Comparison of ENCODE assay signal across 15 cellular contexts in genomic region chr19:8485561-8486371, GRCh38. TPM values are rescaled to one million over a fixed set of nuclear protein-coding genes. Genes with fewer than 3 reads are reported as not detected.
A peak's percentile ranks its signal among the peaks of the same experiment; 100 is the strongest.
DNase-seq lines count a peak whose midpoint lies in the region; ATAC-seq and TF ChIP-seq lines count a peak whose summit lies in the region.
"Had no signal": no experiment of that assay in that cellular context is flagged by ENCODE, and none has a peak within 500 bp of the region (broad histone marks: within the 10 kb centered on the region; RNA-seq: fewer than 3 reads in every experiment).

No MANE protein-coding gene starts in this region.

- intact Hi-C loops in naive thymus-derived CD4-positive, alpha-beta T cell (cut with micrococcal nuclease), result loop anchor here in 1 of 2 donors (10.0 kb wide), 1 partner anchor 131 kb away; no protein-coding TSS in a partner anchor

- H3K9ac ChIP-seq in BLaER1, result peak overlapping the region; percentile 55

- H3K9me3 ChIP-seq in BLaER1, result no peaks in the 10 kb centered on the region
- no peaks in the 10 kb centered on the region for H3K9me3 ChIP-seq in naive thymus-derived CD4-positive, alpha-beta T cell (ENCODE audit: control insufficient read depth in 2 of 3, low read length in 3 of 3)

- H4K20me1 ChIP-seq in BLaER1 (peaks cover 100% of the 10 kb centered on the region), GM23338 (replicated peaks; ENCODE audit: insufficient read depth) (peaks cover 39% of the 10 kb centered on the region)

- CTCF ChIA-PET in naive thymus-derived CD4-positive, alpha-beta T cell (lab: Charles Lee), result interaction anchor here (1.0 to 3.2 kb wide), 5 partner anchors 20 to 132 kb away, joined by 3 to 84 read pairs (median 7); partner anchors contain the start of gene MARCHF2

- DNase-seq in GM23338 (ENCODE audit: low spot score), result no peak
- DNase-seq in naive thymus-derived CD4-positive, alpha-beta T cell, result no peak
- DNase-seq in GF-D8 (lab: John Stamatoyannopoulos, UW), result no peak
- DNase-seq in NCI-H526 (lab: John Stamatoyannopoulos, UW), result no peak
- DNase-seq in NCI-H524 treated with DMSO at 0.1 percent for 48 hours (lab: John Stamatoyannopoulos, UW), result no peak
- no peak for DNase-seq in OCI-M1 (lab: John Stamatoyannopoulos, UW)
- DNase-seq: erythroblast; head of caudate nucleus; NCI-H187; NCI-H69; retina; stimulated activated CD4-positive, alpha-beta T cell treated with anti-CD3 and anti-CD28 coated beads, Interleukin-2, amount 100 ng/mL, for 24 hours had no signal

- no peak for TF ChIP-seq CTCF in GM23338 (conservative IDR thresholded peaks at IDR 0.05; ENCODE audit: low read depth in 2 of 2)

- H3K4me3 ChIP-seq in BLaER1 (no peak overlapping the region), GM23338 (no peak overlapping the region)
- no peak overlapping the region for H3K4me3 ChIP-seq in naive thymus-derived CD4-positive, alpha-beta T cell (ENCODE audit: low read length)

- H3K9me3 Mint-ChIP-seq in GM23338, result no peaks in the 10 kb centered on the region; the same call in 1 of the 3 replicates
- H3K9me3 Mint-ChIP-seq in activated naive CD8-positive, alpha-beta T cell (ENCODE audit: low read depth), result no peaks in the 10 kb centered on the region
- H3K9me3 Mint-ChIP-seq in naive thymus-derived CD4-positive, alpha-beta T cell, result peaks cover 0 to 3% (median 0%) of the 10 kb centered on the region in 11 donors

- H3K4me1 ChIP-seq in BLaER1 (peaks cover 47% of the 10 kb centered on the region), GM23338 (ENCODE audit: insufficient read depth) (no peaks in the 10 kb centered on the region)
- H3K4me1 ChIP-seq in naive thymus-derived CD4-positive, alpha-beta T cell (ENCODE audit: control insufficient read depth in 2 of 2, insufficient read depth in 2 of 2, low read length in 2 of 2), result peaks cover 15 to 26% of the 10 kb centered on the region in 2 donors

- H3K36me3 ChIP-seq in BLaER1, result peaks cover 100% of the 10 kb centered on the region
- peaks cover 50% of the 10 kb centered on the region for H3K36me3 ChIP-seq in GM23338 (ENCODE audit: insufficient read depth)
- peaks cover 18 to 81% (median 30%) of the 10 kb centered on the region in 3 experiments for H3K36me3 ChIP-seq in naive thymus-derived CD4-positive, alpha-beta T cell (ENCODE audit: control insufficient read depth in 2 of 3, insufficient read depth in 3 of 3, low read length in 3 of 3)

- H2AFZ ChIP-seq in GM23338, result no peak overlapping the region

- no peak overlapping the region for H3K27ac Mint-ChIP-seq in GM23338
- peak overlapping the region; percentile 90 for H3K27ac Mint-ChIP-seq in activated naive CD8-positive, alpha-beta T cell
- peak overlapping the region in 7 of 9 donors; percentile 59 to 94 (median 85) for H3K27ac Mint-ChIP-seq in naive thymus-derived CD4-positive, alpha-beta T cell

- peak overlapping the region; percentile 79 for H3K4me2 ChIP-seq in BLaER1
- no peak overlapping the region for H3K4me2 ChIP-seq in GM23338

- peaks cover 22% of the 10 kb centered on the region for H3K4me1 Mint-ChIP-seq in GM23338
- peaks cover 50% of the 10 kb centered on the region for H3K4me1 Mint-ChIP-seq in activated naive CD8-positive, alpha-beta T cell (ENCODE audit: low read depth)
- peaks cover 38 to 60% (median 47%) of the 10 kb centered on the region in 7 donors for H3K4me1 Mint-ChIP-seq in naive thymus-derived CD4-positive, alpha-beta T cell

- H3K4me3 Mint-ChIP-seq in GM23338, result no peak overlapping the region
- no peak overlapping the region for H3K4me3 Mint-ChIP-seq in activated naive CD8-positive, alpha-beta T cell
- H3K4me3 Mint-ChIP-seq in naive thymus-derived CD4-positive, alpha-beta T cell, result peak overlapping the region in 3 of 10 donors; percentile 12 to 84 (median 37)

- H3K27ac ChIP-seq in BLaER1 (peak overlapping the region; percentile 91), GM23338 (ENCODE audit: low read depth) (0 out of 2 replicates have a peak overlapping the region, but pooled peaks have one; percentile 66)
- H3K27ac ChIP-seq in naive thymus-derived CD4-positive, alpha-beta T cell (ENCODE audit: low read depth, low read length), result no peak overlapping the region

- H3K9me2 ChIP-seq in GM23338 (ENCODE audit: insufficient read depth), result no peaks in the 10 kb centered on the region

- H3K36me3 Mint-ChIP-seq in GM23338 (ENCODE audit: low read depth), result peaks cover 92% of the 10 kb centered on the region
- peaks cover 7% of the 10 kb centered on the region for H3K36me3 Mint-ChIP-seq in activated naive CD8-positive, alpha-beta T cell
- H3K36me3 Mint-ChIP-seq in naive thymus-derived CD4-positive, alpha-beta T cell, result peaks cover 9 to 54% (median 19%) of the 10 kb centered on the region in 5 donors

- H3K27me3 Mint-ChIP-seq in GM23338 (ENCODE audit: insufficient read depth, low read depth, poor library complexity), result peaks cover 28% of the 10 kb centered on the region
- H3K27me3 Mint-ChIP-seq in activated naive CD8-positive, alpha-beta T cell, result no peaks in the 10 kb centered on the region
- no peaks in the 10 kb centered on the region for H3K27me3 Mint-ChIP-seq in naive thymus-derived CD4-positive, alpha-beta T cell

- H3F3A ChIP-seq in GM23338 (replicated peaks; ENCODE audit: low read depth), result peaks cover 65% of the 10 kb centered on the region

- POLR2A ChIA-PET in naive thymus-derived CD4-positive, alpha-beta T cell (lab: Charles Lee), result interaction anchor here (0.6 to 3.1 kb wide), 9 partner anchors 11 to 107 kb away, joined by 3 to 14 read pairs (median 4); partner anchors contain the start of genes HNRNPM and MYO1F

- ATAC-seq in GM23338, result no peak
- no peak for ATAC-seq in naive thymus-derived CD4-positive, alpha-beta T cell

- H3K27me3 ChIP-seq in BLaER1 (no peaks in the 10 kb centered on the region), GM23338 (ENCODE audit: insufficient read depth) (no peaks in the 10 kb centered on the region)
- H3K27me3 ChIP-seq in naive thymus-derived CD4-positive, alpha-beta T cell (ENCODE audit: control insufficient read depth in 2 of 2, insufficient read depth in 2 of 2, low read length in 2 of 2), result no peaks in the 10 kb centered on the region

- peaks cover 44% of the 10 kb centered on the region for H3K79me2 ChIP-seq in GM23338 (replicated peaks; ENCODE audit: insufficient read depth)

TF ChIP-seq in GM23338, 12 proteins besides CTCF, POLR2A, EP300 and RAD21:
- TF ChIP-seq NANOG (IDR thresholded peaks at IDR 0.05; ENCODE audit: borderline replicate concordance), result no peak
- 0 out of 2 replicates have a peak, but pooled peaks have one; percentile 21 for TF ChIP-seq POLR2AphosphoS5 (IDR thresholded peaks at IDR 0.05; ENCODE audit: low read depth)
- TF ChIP-seq, protein P1, sequence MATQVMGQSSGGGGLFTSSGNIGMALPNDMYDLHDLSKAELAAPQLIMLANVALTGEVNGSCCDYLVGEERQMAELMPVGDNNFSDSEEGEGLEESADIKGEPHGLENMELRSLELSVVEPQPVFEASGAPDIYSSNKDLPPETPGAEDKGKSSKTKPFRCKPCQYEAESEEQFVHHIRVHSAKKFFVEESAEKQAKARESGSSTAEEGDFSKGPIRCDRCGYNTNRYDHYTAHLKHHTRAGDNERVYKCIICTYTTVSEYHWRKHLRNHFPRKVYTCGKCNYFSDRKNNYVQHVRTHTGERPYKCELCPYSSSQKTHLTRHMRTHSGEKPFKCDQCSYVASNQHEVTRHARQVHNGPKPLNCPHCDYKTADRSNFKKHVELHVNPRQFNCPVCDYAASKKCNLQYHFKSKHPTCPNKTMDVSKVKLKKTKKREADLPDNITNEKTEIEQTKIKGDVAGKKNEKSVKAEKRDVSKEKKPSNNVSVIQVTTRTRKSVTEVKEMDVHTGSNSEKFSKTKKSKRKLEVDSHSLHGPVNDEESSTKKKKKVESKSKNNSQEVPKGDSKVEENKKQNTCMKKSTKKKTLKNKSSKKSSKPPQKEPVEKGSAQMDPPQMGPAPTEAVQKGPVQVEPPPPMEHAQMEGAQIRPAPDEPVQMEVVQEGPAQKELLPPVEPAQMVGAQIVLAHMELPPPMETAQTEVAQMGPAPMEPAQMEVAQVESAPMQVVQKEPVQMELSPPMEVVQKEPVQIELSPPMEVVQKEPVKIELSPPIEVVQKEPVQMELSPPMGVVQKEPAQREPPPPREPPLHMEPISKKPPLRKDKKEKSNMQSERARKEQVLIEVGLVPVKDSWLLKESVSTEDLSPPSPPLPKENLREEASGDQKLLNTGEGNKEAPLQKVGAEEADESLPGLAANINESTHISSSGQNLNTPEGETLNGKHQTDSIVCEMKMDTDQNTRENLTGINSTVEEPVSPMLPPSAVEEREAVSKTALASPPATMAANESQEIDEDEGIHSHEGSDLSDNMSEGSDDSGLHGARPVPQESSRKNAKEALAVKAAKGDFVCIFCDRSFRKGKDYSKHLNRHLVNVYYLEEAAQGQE (IDR thresholded peaks at IDR 0.05; ENCODE audit: unreplicated experiment), result no peak
TF ChIP-seq in GM23338: peak in this region for 1.

RNA-seq across cellular contexts. Expression of gene PRAM1, which starts 16.7 kb away (rescaled TPM):
- 0.07 and 0.31 TPM in 2 replicates for total RNA-seq in GM23338 (2014; rRNA removed; shearing (Covaris generic))
- 0.54 TPM in 1 of 2 replicates, not detected in the other for polyA plus RNA-seq in GM23338 (2016; fragmentation: Nextera tagmentation; extraction: Ambion mirVana)
- total RNA-seq in naive thymus-derived CD4-positive, alpha-beta T cell, result 10 to 100 TPM in 2 of 5 experiments, 1 to 10 TPM in 3; 1.1 to 82.8 (median 3.9) TPM
- polyA plus RNA-seq in naive thymus-derived CD4-positive, alpha-beta T cell, result under 1 TPM; 0.12 to 0.34 TPM
- total RNA-seq: LHCN-M2 had no signal

RNA-seq across cellular contexts. Expression of gene ZNF414, which starts 28.2 kb away (rescaled TPM):
- 29.2 and 45.0 TPM in 2 replicates for total RNA-seq in GM23338 (2014; rRNA removed; shearing (Covaris generic))
- polyA plus RNA-seq in GM23338 (2016; fragmentation: Nextera tagmentation; extraction: Ambion mirVana), result 27.4 and 31.6 TPM in 2 replicates
- 10 to 100 TPM; 36.0 to 69.2 (median 60.8) TPM for total RNA-seq in naive thymus-derived CD4-positive, alpha-beta T cell
- polyA plus RNA-seq in naive thymus-derived CD4-positive, alpha-beta T cell, result 10 to 100 TPM; 20.2 to 25.4 TPM

RNA-seq across cellular contexts. Expression of gene HNRNPM, which starts 41.0 kb away (rescaled TPM):
- total RNA-seq in GM23338 (2014; rRNA removed; shearing (Covaris generic)), result 359 and 389 TPM in 2 replicates
- polyA plus RNA-seq in GM23338 (2016; fragmentation: Nextera tagmentation; extraction: Ambion mirVana), result 276 and 291 TPM in 2 replicates
- total RNA-seq in naive thymus-derived CD4-positive, alpha-beta T cell, result 100 to 1,000 TPM; 175 to 280 (median 272) TPM
- polyA plus RNA-seq in naive thymus-derived CD4-positive, alpha-beta T cell, result 100 to 1,000 TPM; 210 to 378 TPM
